1 cellular context compared by ENCODE assay signal in genomic region chr5:72298136-72298535, GRCh38.
A peak's percentile ranks its signal among the peaks of the same experiment; 100 is the strongest.
TF ChIP-seq lines count a peak whose summit lies in the region.
"Not testable (repeated sequence)": the region's sequence is repeated elsewhere in the genome, so short reads cannot be mapped to it uniquely, and the experiment has no call there.

No MANE protein-coding gene starts in this region.

TF ChIP-seq in K562, 482 proteins besides CTCF, POLR2A, EP300 and RAD21:
- TF ChIP-seq AFF1 (IDR thresholded peaks at IDR 0.05; ENCODE audit: low read depth in 1 of 2, partially characterized antibody in 2 of 2): peak in 1 of 2 experiments; percentile 39
- TF ChIP-seq FOXM1 (IDR thresholded peaks at IDR 0.05; ENCODE audit: low read depth): peak; percentile 91
- TF ChIP-seq FOXM1 (CRISPR knock-in tag; IDR thresholded peaks at IDR 0.05; ENCODE audit: low read depth); MYBL2 (CRISPR knock-in tag; IDR thresholded peaks at IDR 0.05; ENCODE audit: borderline replicate concordance): not testable (repeated sequence)
- TF ChIP-seq TAL1 (IDR thresholded peaks at IDR 0.05): 0 out of 2 replicates have a peak, but pooled peaks have one; percentile 15
- TF ChIP-seq DPF2 (IDR thresholded peaks at IDR 0.05): peak; percentile 49; the same call in 1 of the 2 replicates
- TF ChIP-seq ARID1B (IDR thresholded peaks at IDR 0.05): peak; percentile 56
- 0 out of 2 replicates have a peak, but pooled peaks have one; percentile 28 for TF ChIP-seq SMARCA4 (IDR thresholded peaks at IDR 0.05)
- peak; percentile 18; the same call in 1 of the 2 replicates for TF ChIP-seq EP400 (IDR thresholded peaks at IDR 0.05)
- TF ChIP-seq SMARCE1 (IDR thresholded peaks at IDR 0.05): peak; percentile 21; the same call in 1 of the 2 replicates
- TF ChIP-seq CHAMP1 (IDR thresholded peaks at IDR 0.05): peak; percentile 41; the same call in 1 of the 2 replicates
- peak; percentile 55; the same call in 1 of the 2 replicates for TF ChIP-seq CC2D1A (IDR thresholded peaks at IDR 0.05)
- TF ChIP-seq MYBL2 (IDR thresholded peaks at IDR 0.05; ENCODE audit: low read depth): peak; percentile 69
TF ChIP-seq in K562: peak in this region for 11; not testable (repeated sequence) for 471.
